ENCODE assay signal across 1 cellular context in the genomic region with DNA sequence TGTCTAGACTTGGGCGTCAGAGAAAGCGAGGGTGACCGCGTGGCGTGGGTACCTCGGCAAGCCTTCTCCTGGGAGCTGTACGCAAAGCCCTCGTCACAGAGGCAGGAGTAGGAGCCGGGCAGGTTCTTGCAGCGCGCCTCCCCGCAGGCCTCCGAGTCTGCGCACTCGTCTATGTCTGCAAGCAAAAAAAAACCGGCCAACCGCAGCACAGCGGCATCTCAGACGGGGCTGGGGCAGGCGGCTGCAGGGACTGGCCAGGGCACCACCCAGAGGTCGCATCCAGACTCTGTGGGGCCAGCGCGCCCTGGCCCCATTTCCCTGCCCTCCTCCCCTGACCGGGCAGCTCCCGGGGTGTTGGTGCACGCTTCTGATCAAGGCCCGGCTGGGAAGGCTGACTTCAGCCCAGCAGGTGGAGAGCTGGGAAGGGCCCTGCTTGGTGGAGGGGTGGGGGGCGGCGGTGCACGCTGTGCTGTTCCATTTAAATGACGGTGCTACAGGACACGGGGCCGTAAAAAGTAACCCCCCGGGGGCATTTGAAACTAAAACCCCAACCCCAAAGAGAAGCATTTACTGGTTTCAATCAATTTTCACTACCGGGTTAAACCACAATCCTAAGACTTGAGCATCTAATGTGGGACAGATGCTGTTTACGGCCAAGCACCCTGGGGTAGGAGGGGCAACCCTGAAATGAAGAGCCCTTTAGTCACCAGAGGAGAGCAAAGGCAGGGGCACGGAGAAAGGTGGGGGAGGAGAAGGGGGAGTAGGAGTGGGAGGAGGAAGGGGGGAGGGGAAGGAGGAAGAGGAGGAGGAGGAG.
TF ChIP-seq lines count a peak whose summit lies in the region.

No MANE protein-coding gene starts in this region.

TF ChIP-seq in HepG2, 621 proteins besides CTCF, POLR2A, EP300 and RAD21:
- TF ChIP-seq, protein P1, sequence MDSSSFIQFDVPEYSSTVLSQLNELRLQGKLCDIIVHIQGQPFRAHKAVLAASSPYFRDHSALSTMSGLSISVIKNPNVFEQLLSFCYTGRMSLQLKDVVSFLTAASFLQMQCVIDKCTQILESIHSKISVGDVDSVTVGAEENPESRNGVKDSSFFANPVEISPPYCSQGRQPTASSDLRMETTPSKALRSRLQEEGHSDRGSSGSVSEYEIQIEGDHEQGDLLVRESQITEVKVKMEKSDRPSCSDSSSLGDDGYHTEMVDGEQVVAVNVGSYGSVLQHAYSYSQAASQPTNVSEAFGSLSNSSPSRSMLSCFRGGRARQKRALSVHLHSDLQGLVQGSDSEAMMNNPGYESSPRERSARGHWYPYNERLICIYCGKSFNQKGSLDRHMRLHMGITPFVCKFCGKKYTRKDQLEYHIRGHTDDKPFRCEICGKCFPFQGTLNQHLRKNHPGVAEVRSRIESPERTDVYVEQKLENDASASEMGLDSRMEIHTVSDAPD (CRISPR knock-in tag; IDR thresholded peaks at IDR 0.05), result no peak
